21 cellular contexts compared by ENCODE assay signal in genomic region chr16:58029410-58029809, GRCh38. TPM values are rescaled to one million over a fixed set of nuclear protein-coding genes. Genes with fewer than 3 reads are reported as not detected.
A peak's percentile ranks its signal among the peaks of the same experiment; 100 is the strongest.
DNase-seq lines count a peak whose midpoint lies in the region; ATAC-seq, FAIRE-seq and TF ChIP-seq lines count a peak whose summit lies in the region.
"Had no signal": no experiment of that assay in that cellular context is flagged by ENCODE, and none has a peak within 500 bp of the region (broad histone marks: within the 10 kb centered on the region; RNA-seq: fewer than 3 reads in every experiment).

No MANE protein-coding gene starts in this region.

- TF ChIP-seq CTCF in HepG2 (CRISPR knock-in tag; IDR thresholded peaks at IDR 0.05) (no peak), right lobe of liver (IDR thresholded peaks at IDR 0.05) (no peak), nephron progenitor cell (IDR thresholded peaks at IDR 0.05) (no peak), brain microvascular endothelial cell (IDR thresholded peaks at IDR 0.05; ENCODE audit: low read depth, low read length, missing control alignments) (no peak)

- no peak overlapping the region for H3K4me3 ChIP-seq in HepG2 (replicated peaks in 1 of 3; ENCODE audit: insufficient read depth in 1 of 3, low read depth in 2 of 3, low read length in 3 of 3)
- no peak overlapping the region for H3K4me3 ChIP-seq in right lobe of liver
- H3K4me3 ChIP-seq in brain microvascular endothelial cell (ENCODE audit: low read depth, low read length) = no peak overlapping the region
- H3K4me3 ChIP-seq: left lung had no signal

- H3K4me1 ChIP-seq in HepG2 (ENCODE audit: insufficient read depth, low read length) (peaks cover 52% of the 10 kb centered on the region), right lobe of liver (peaks cover 0 to 72% (median 41%) of the 10 kb centered on the region in 4 donors)

- no peaks in the 10 kb centered on the region for H3K9me3 ChIP-seq in HepG2 (ENCODE audit: low read length)
- no peaks in the 10 kb centered on the region for H3K9me3 ChIP-seq in right lobe of liver
- H3K9me3 ChIP-seq: left lung, neutrophil had no signal

- in situ Hi-C loops in HepG2 (cut with HindIII; ENCODE audit: extremely low pct_ligation_motif_present, low pct_unique_long_range_greater_than_20kb) (no loop called here), brain microvascular endothelial cell (cut with HindIII; ENCODE audit: low pct_ligation_motif_present, low sequenced_read_pairs) (no loop called here)

- POLR2A ChIA-PET in HepG2 (lab: Yijun Ruan, JAX) = no interaction called here
- POLR2A ChIA-PET in T-cell (lab: Charles Lee) = no interaction called here

- TF ChIP-seq EP300 in HepG2 (IDR thresholded peaks at IDR 0.05; ENCODE audit: low read depth in 2 of 2, low read length in 2 of 2) (no peak), HepG2 (CRISPR knock-in tag; IDR thresholded peaks at IDR 0.05; ENCODE audit: borderline replicate concordance) (no peak)

- peaks cover 3 to 8% of the 10 kb centered on the region in 2 experiments; a peak in 2 of 5 replicates for H3K36me3 ChIP-seq in HepG2 (replicated peaks in 1 of 2; ENCODE audit: control insufficient read depth in 1 of 2, insufficient read depth in 2 of 2, low read length in 2 of 2)
- no peaks in the 10 kb centered on the region for H3K36me3 ChIP-seq in right lobe of liver
- H3K36me3 ChIP-seq in brain microvascular endothelial cell (replicated peaks) = no peaks in the 10 kb centered on the region
- H3K36me3 ChIP-seq: left lung, neutrophil had no signal

- no peak overlapping the region for H2AFZ ChIP-seq in HepG2 (ENCODE audit: low read length)

- H3K4me2 ChIP-seq in HepG2 (ENCODE audit: low read depth, low read length) = no peak overlapping the region

- no peaks in the 10 kb centered on the region for H3K36me3 Mint-ChIP-seq in nephron progenitor cell (ENCODE audit: low read depth)
- no peaks in the 10 kb centered on the region for H3K36me3 Mint-ChIP-seq in T-cell

- H3K27me3 Mint-ChIP-seq in nephron progenitor cell (ENCODE audit: low read depth, poor library complexity) = peaks cover 36% of the 10 kb centered on the region
- H3K27me3 Mint-ChIP-seq in T-cell = peaks cover 4 to 13% of the 10 kb centered on the region in 2 donors

- no TSS peak for BruUV-seq in HepG2 (replicated peaks; lab: Mats Ljungman, UMichigan)

- no peak for TF ChIP-seq RAD21 in HepG2 (CRISPR knock-in tag; IDR thresholded peaks at IDR 0.05)

- CTCF ChIA-PET in HepG2 (lab: Yijun Ruan, JAX; ENCODE audit: low intra/inter-chr PET ratio, low total read pairs) = no interaction called here
- CTCF ChIA-PET in T-cell (lab: Charles Lee) = no interaction called here

- H3K9me3 Mint-ChIP-seq in nephron progenitor cell = no peaks in the 10 kb centered on the region
- no peaks in the 10 kb centered on the region for H3K9me3 Mint-ChIP-seq in T-cell
- H3K9me3 Mint-ChIP-seq: activated CD4-positive, alpha-beta T cell treated with anti-CD3 and anti-CD28 coated beads, Interleukin-2, amount 10 ng/mL, durations not matched to agents 24 days and 14 days had no signal

- WGBS in HepG2 (ENCODE audit: low lambda C conversion rate) = 95% methylated on average over 2 of the region's 2 CpGs
- WGBS in right lobe of liver (ENCODE audit: insufficient coverage, low coverage, low lambda C conversion rate, missing lambda C conversion rate) = 50% methylated on average over 1 of the region's 2 CpGs

- no peak overlapping the region for H3K9ac ChIP-seq in HepG2 (ENCODE audit: insufficient read depth, low read depth, low read length)

- H3K27ac ChIP-seq in HepG2 (ENCODE audit: extremely low read length, insufficient read depth, low read length) (no peak overlapping the region), right lobe of liver (no peak overlapping the region), brain microvascular endothelial cell (no peak overlapping the region)
- H3K27ac ChIP-seq: neutrophil had no signal

- H3K27me3 ChIP-seq in HepG2 (ENCODE audit: control insufficient read depth in 1 of 2, insufficient read depth in 2 of 2, low read length in 2 of 2) (no peaks in the 10 kb centered on the region), right lobe of liver (no peaks in the 10 kb centered on the region), brain microvascular endothelial cell (replicated peaks) (peaks cover 12% of the 10 kb centered on the region)

- TF ChIP-seq POLR2A in HepG2 (IDR thresholded peaks at IDR 0.05; ENCODE audit: insufficient read depth in 1 of 2, low read depth in 2 of 2, low read length in 2 of 2) (no peak), right lobe of liver (IDR thresholded peaks at IDR 0.05) (no peak)

- H3K79me2 ChIP-seq in HepG2 (ENCODE audit: insufficient read depth, low read length) = peaks cover 35% of the 10 kb centered on the region

- DNase-seq in HepG2 (ENCODE audit: low spot score) (no peak), right lobe of liver (no peak), nephron progenitor cell (no peak), T-cell (no peak), brain microvascular endothelial cell (no peak), NOMO-1 (lab: John Stamatoyannopoulos, UW; ENCODE audit: unreplicated experiment in 2 of 2) (no peak)
- DNase-seq: ACHN; activated CD4-positive, alpha-beta T cell treated with anti-CD3 and anti-CD28 coated beads, Interleukin-2, amount 10 ng/mL, durations not matched to agents 24 days and 14 days; C1 segment of cervical spinal cord; DMS 273 treated with DMSO at 0.1 percent for 48 hours; HCEC 1CT; left lung; NCI-H187 treated with DMSO at 0.1 percent for 48 hours; NCI-H2227 treated with DMSO at 0.1 percent for 48 hours; NCI-H82; stimulated activated CD4-positive, alpha-beta T cell treated with anti-CD3 and anti-CD28 coated beads, Interleukin-12 subunit alpha, Interleukin-12 subunit beta, amount 100 ng/mL, for 4 hours; substantia nigra had no signal

- FAIRE-seq in HepG2 (lab: Jason Lieb, UNC) = no peak
- FAIRE-seq: colon had no signal

- intact Hi-C loops in HepG2 (cut with micrococcal nuclease; ENCODE audit: unreplicated experiment) = loop anchor here (10.0 kb wide), 2 partner anchors 165 to 275 kb away; partner anchors contain the start of gene CSNK2A2
- intact Hi-C loops in right lobe of liver (cut with DNase I) = no loop called here

- H4K20me1 ChIP-seq in HepG2 (ENCODE audit: insufficient read depth, low read length) = peaks cover 34% of the 10 kb centered on the region; the same call in 1 of the 2 replicates

- peak overlapping the region; percentile 45 for H3K4me3 Mint-ChIP-seq in nephron progenitor cell
- no peak overlapping the region for H3K4me3 Mint-ChIP-seq in T-cell
- H3K4me3 Mint-ChIP-seq: activated CD4-positive, alpha-beta T cell treated with anti-CD3 and anti-CD28 coated beads, Interleukin-2, amount 10 ng/mL, durations not matched to agents 24 days and 14 days had no signal

- ATAC-seq in HepG2 (no peak), right lobe of liver (no peak), T-cell (replicated peaks in 1 of 4) (no peak)
- ATAC-seq: left lung had no signal

- H3K4me1 Mint-ChIP-seq in nephron progenitor cell = peaks cover 50% of the 10 kb centered on the region
- H3K4me1 Mint-ChIP-seq in T-cell = peaks cover 7 to 10% (median 7%) of the 10 kb centered on the region in 3 donors

- no peak overlapping the region for H3K27ac Mint-ChIP-seq in nephron progenitor cell
- no peak overlapping the region for H3K27ac Mint-ChIP-seq in T-cell
- H3K27ac Mint-ChIP-seq: activated CD4-positive, alpha-beta T cell treated with anti-CD3 and anti-CD28 coated beads, Interleukin-2, amount 10 ng/mL, durations not matched to agents 24 days and 14 days had no signal

RNA-seq across cellular contexts. Expression of gene MMP15, which starts 3.9 kb away (rescaled TPM):
- total RNA-seq in HepG2 (2016; rRNA removed; fragmentation: Illumina TruSeq; extraction: Trizol) (17.2 and 35.2 TPM in 2 replicates), right lobe of liver (10 to 100 TPM; 22.3 to 76.0 (median 35.2) TPM), T-cell (1 to 10 TPM in 2 of 5 donors, under 1 TPM in 3; 0.30 to 1.3 (median 0.85) TPM)
- 3.1 and 4.0 TPM in 2 replicates for total RNA-seq in HepG2 (2016; cell fraction: cytosol; rRNA removed; fragmentation: Illumina TruSeq; extraction: Trizol; ENCODE audit: low read depth)
- total RNA-seq in HepG2 (2016; cell fraction: insoluble cytoplasmic fraction; rRNA removed; fragmentation: Illumina TruSeq; extraction: Trizol) = 15.2 and 35.5 TPM in 2 replicates
- 11.7 and 12.8 TPM in 2 replicates for total RNA-seq in HepG2 (2016; cell fraction: membrane; rRNA removed; fragmentation: Illumina TruSeq; extraction: Trizol)
- 29.8 and 35.0 TPM in 2 replicates for total RNA-seq in HepG2 (2016; cell fraction: nucleus; rRNA removed; fragmentation: Illumina TruSeq; extraction: Trizol)
- polyA plus RNA-seq in HepG2 (2011; rRNA removed) = 44.9 and 65.2 TPM in 2 replicates
- polyA plus RNA-seq in HepG2 (2011; cell fraction: cytosol; rRNA removed) = 48.2 and 63.4 TPM in 2 replicates
- 48.7 and 49.3 TPM in 2 replicates for polyA plus RNA-seq in HepG2 (2011; cell fraction: nucleus; rRNA removed)
- 31.4 and 52.1 TPM in 2 replicates for polyA plus RNA-seq in HepG2 (2012)
- 3.1 and 3.6 TPM in 2 replicates for polyA plus RNA-seq in HepG2 (2016; cell fraction: cytosol; fragmentation: Illumina TruSeq; extraction: Trizol; ENCODE audit: low read depth)
- 20.6 and 24.8 TPM in 2 replicates for polyA plus RNA-seq in HepG2 (2016; cell fraction: insoluble cytoplasmic fraction; fragmentation: Illumina TruSeq; extraction: Trizol; ENCODE audit: low read depth)
- polyA plus RNA-seq in HepG2 (2016; cell fraction: membrane; fragmentation: Illumina TruSeq; extraction: Trizol; ENCODE audit: low read depth) = 9.3 and 9.6 TPM in 2 replicates
- polyA plus RNA-seq in HepG2 (2016; cell fraction: nucleus; fragmentation: Illumina TruSeq; extraction: Trizol; ENCODE audit: insufficient read depth, low read depth) = 59.2 and 61.3 TPM in 2 replicates
- polyA minus RNA-seq in HepG2 (2011; rRNA and poly(A)+ RNA removed; ENCODE audit: low replicate concordance) = 32.1 and 99.8 TPM in 2 replicates
- 50.9 and 56.7 TPM in 2 replicates for polyA minus RNA-seq in HepG2 (2011; cell fraction: cytosol; rRNA and poly(A)+ RNA removed)
- polyA minus RNA-seq in HepG2 (2011; cell fraction: nucleus; rRNA and poly(A)+ RNA removed) = 14.2 and 19.3 TPM in 2 replicates

RNA-seq across cellular contexts. Expression of gene USB1, which starts 28.2 kb away (rescaled TPM):
- total RNA-seq in HepG2 (2016; rRNA removed; fragmentation: Illumina TruSeq; extraction: Trizol) (16.7 and 33.5 TPM in 2 replicates), right lobe of liver (10 to 100 TPM; 20.6 to 63.3 (median 25.9) TPM), T-cell (10 to 100 TPM; 31.7 to 44.2 (median 41.3) TPM)
- total RNA-seq in HepG2 (2016; cell fraction: cytosol; rRNA removed; fragmentation: Illumina TruSeq; extraction: Trizol; ENCODE audit: low read depth) = 11.1 and 11.2 TPM in 2 replicates
- 17.4 and 32.4 TPM in 2 replicates for total RNA-seq in HepG2 (2016; cell fraction: insoluble cytoplasmic fraction; rRNA removed; fragmentation: Illumina TruSeq; extraction: Trizol)
- total RNA-seq in HepG2 (2016; cell fraction: membrane; rRNA removed; fragmentation: Illumina TruSeq; extraction: Trizol) = 47.5 and 49.4 TPM in 2 replicates
- 17.8 and 27.0 TPM in 2 replicates for total RNA-seq in HepG2 (2016; cell fraction: nucleus; rRNA removed; fragmentation: Illumina TruSeq; extraction: Trizol)
- 65.4 and 75.9 TPM in 2 replicates for polyA plus RNA-seq in HepG2 (2011; rRNA removed)
- 60.7 and 64.8 TPM in 2 replicates for polyA plus RNA-seq in HepG2 (2011; cell fraction: cytosol; rRNA removed)
- polyA plus RNA-seq in HepG2 (2011; cell fraction: nucleus; rRNA removed) = 51.6 and 63.8 TPM in 2 replicates
- polyA plus RNA-seq in HepG2 (2012) = 24.1 and 47.2 TPM in 2 replicates
- 54.6 and 63.3 TPM in 2 replicates for polyA plus RNA-seq in HepG2 (2016; cell fraction: cytosol; fragmentation: Illumina TruSeq; extraction: Trizol; ENCODE audit: low read depth)
- polyA plus RNA-seq in HepG2 (2016; cell fraction: insoluble cytoplasmic fraction; fragmentation: Illumina TruSeq; extraction: Trizol; ENCODE audit: low read depth) = 76.8 and 103 TPM in 2 replicates
- polyA plus RNA-seq in HepG2 (2016; cell fraction: membrane; fragmentation: Illumina TruSeq; extraction: Trizol; ENCODE audit: low read depth) = 136 and 142 TPM in 2 replicates
- polyA plus RNA-seq in HepG2 (2016; cell fraction: nucleus; fragmentation: Illumina TruSeq; extraction: Trizol; ENCODE audit: insufficient read depth, low read depth) = 62.4 and 62.9 TPM in 2 replicates
- polyA minus RNA-seq in HepG2 (2011; rRNA and poly(A)+ RNA removed; ENCODE audit: low replicate concordance) = 97.4 and 101 TPM in 2 replicates
- 44.2 and 48.1 TPM in 2 replicates for polyA minus RNA-seq in HepG2 (2011; cell fraction: cytosol; rRNA and poly(A)+ RNA removed)
- polyA minus RNA-seq in HepG2 (2011; cell fraction: nucleus; rRNA and poly(A)+ RNA removed) = 30.8 and 37.7 TPM in 2 replicates

RNA-seq across cellular contexts. Expression of gene ZNF319, which starts 28.9 kb away (rescaled TPM):
- 3.5 and 3.6 TPM in 2 replicates for total RNA-seq in HepG2 (2016; rRNA removed; fragmentation: Illumina TruSeq; extraction: Trizol)
- 0.51 and 0.88 TPM in 2 replicates for total RNA-seq in HepG2 (2016; cell fraction: cytosol; rRNA removed; fragmentation: Illumina TruSeq; extraction: Trizol; ENCODE audit: low read depth)
- total RNA-seq in HepG2 (2016; cell fraction: insoluble cytoplasmic fraction; rRNA removed; fragmentation: Illumina TruSeq; extraction: Trizol) = 3.1 and 3.2 TPM in 2 replicates
- 2.3 and 2.7 TPM in 2 replicates for total RNA-seq in HepG2 (2016; cell fraction: membrane; rRNA removed; fragmentation: Illumina TruSeq; extraction: Trizol)
- total RNA-seq in HepG2 (2016; cell fraction: nucleus; rRNA removed; fragmentation: Illumina TruSeq; extraction: Trizol) = 3.0 and 3.7 TPM in 2 replicates
- 2.4 and 5.2 TPM in 2 replicates for polyA plus RNA-seq in HepG2 (2011; rRNA removed)
- 2.9 and 3.1 TPM in 2 replicates for polyA plus RNA-seq in HepG2 (2011; cell fraction: cytosol; rRNA removed)
- 7.2 and 8.1 TPM in 2 replicates for polyA plus RNA-seq in HepG2 (2011; cell fraction: nucleus; rRNA removed)
- polyA plus RNA-seq in HepG2 (2012) = 2.2 and 4.4 TPM in 2 replicates
- 0.15 and 0.25 TPM in 2 replicates for polyA plus RNA-seq in HepG2 (2016; cell fraction: cytosol; fragmentation: Illumina TruSeq; extraction: Trizol; ENCODE audit: low read depth)
- polyA plus RNA-seq in HepG2 (2016; cell fraction: insoluble cytoplasmic fraction; fragmentation: Illumina TruSeq; extraction: Trizol; ENCODE audit: low read depth) = 4.6 TPM in 2 replicates
- polyA plus RNA-seq in HepG2 (2016; cell fraction: membrane; fragmentation: Illumina TruSeq; extraction: Trizol; ENCODE audit: low read depth) = 1.0 and 1.3 TPM in 2 replicates
- 5.6 TPM in 2 replicates for polyA plus RNA-seq in HepG2 (2016; cell fraction: nucleus; fragmentation: Illumina TruSeq; extraction: Trizol; ENCODE audit: insufficient read depth, low read depth)
- polyA minus RNA-seq in HepG2 (2011; rRNA and poly(A)+ RNA removed; ENCODE audit: low replicate concordance) = 8.6 and 11.6 TPM in 2 replicates
- polyA minus RNA-seq in HepG2 (2011; cell fraction: cytosol; rRNA and poly(A)+ RNA removed) = 4.9 and 6.1 TPM in 2 replicates
- polyA minus RNA-seq in HepG2 (2011; cell fraction: nucleus; rRNA and poly(A)+ RNA removed) = 4.6 and 5.0 TPM in 2 replicates
- 1 to 10 TPM; 2.5 to 4.9 (median 3.4) TPM for total RNA-seq in right lobe of liver
- total RNA-seq in T-cell = 10 to 100 TPM; 14.9 to 25.4 (median 20.4) TPM

RNA-seq across cellular contexts. Expression of gene CNGB1, which starts 58.5 kb away (rescaled TPM):
- total RNA-seq in HepG2 (2016; rRNA removed; fragmentation: Illumina TruSeq; extraction: Trizol) (0.02 and 0.03 TPM in 2 replicates), right lobe of liver (not detected), T-cell (not detected)
- total RNA-seq in HepG2 (2016; cell fraction: cytosol; rRNA removed; fragmentation: Illumina TruSeq; extraction: Trizol; ENCODE audit: low read depth) = not detected in 2 replicates
- total RNA-seq in HepG2 (2016; cell fraction: insoluble cytoplasmic fraction; rRNA removed; fragmentation: Illumina TruSeq; extraction: Trizol) = 0.03 and 0.09 TPM in 2 replicates
- 0.53 TPM in 1 of 2 replicates, not detected in the other for total RNA-seq in HepG2 (2016; cell fraction: membrane; rRNA removed; fragmentation: Illumina TruSeq; extraction: Trizol)
- not detected in 2 replicates for total RNA-seq in HepG2 (2016; cell fraction: nucleus; rRNA removed; fragmentation: Illumina TruSeq; extraction: Trizol)
- 0.15 and 0.29 TPM in 2 replicates for polyA plus RNA-seq in HepG2 (2011; rRNA removed)
- 0.15 and 0.33 TPM in 2 replicates for polyA plus RNA-seq in HepG2 (2011; cell fraction: cytosol; rRNA removed)
- polyA plus RNA-seq in HepG2 (2011; cell fraction: nucleus; rRNA removed) = 0.08 and 0.38 TPM in 2 replicates
- polyA plus RNA-seq in HepG2 (2012) = 0.08 and 0.84 TPM in 2 replicates
- 0.09 and 0.19 TPM in 2 replicates for polyA plus RNA-seq in HepG2 (2016; cell fraction: cytosol; fragmentation: Illumina TruSeq; extraction: Trizol; ENCODE audit: low read depth)
- 0.05 TPM in 1 of 2 replicates, not detected in the other for polyA plus RNA-seq in HepG2 (2016; cell fraction: insoluble cytoplasmic fraction; fragmentation: Illumina TruSeq; extraction: Trizol; ENCODE audit: low read depth)
- polyA plus RNA-seq in HepG2 (2016; cell fraction: membrane; fragmentation: Illumina TruSeq; extraction: Trizol; ENCODE audit: low read depth) = not detected in 2 replicates
- not detected in 2 replicates for polyA plus RNA-seq in HepG2 (2016; cell fraction: nucleus; fragmentation: Illumina TruSeq; extraction: Trizol; ENCODE audit: insufficient read depth, low read depth)
- polyA minus RNA-seq in HepG2 (2011; rRNA and poly(A)+ RNA removed; ENCODE audit: low replicate concordance) = 4.0 and 16.2 TPM in 2 replicates
- 0.10 TPM in 1 of 2 replicates, not detected in the other for polyA minus RNA-seq in HepG2 (2011; cell fraction: cytosol; rRNA and poly(A)+ RNA removed)
- polyA minus RNA-seq in HepG2 (2011; cell fraction: nucleus; rRNA and poly(A)+ RNA removed) = 0.64 and 1.5 TPM in 2 replicates
- total RNA-seq: activated CD4-positive, alpha-beta T cell treated with anti-CD3 and anti-CD28 coated beads, Interleukin-2, amount 10 ng/mL, durations not matched to agents 24 days and 14 days; mononuclear cell; T-helper 1 cell treated with Interleukin-12 subunit alpha and Interleukin-12 subunit beta and Interleukin-4 antibody, amounts not matched to agents 30 ng/mL and 1 ng/mL, for 36 hours had no signal
